23 cellular contexts compared by ENCODE assay signal in the genomic region with DNA sequence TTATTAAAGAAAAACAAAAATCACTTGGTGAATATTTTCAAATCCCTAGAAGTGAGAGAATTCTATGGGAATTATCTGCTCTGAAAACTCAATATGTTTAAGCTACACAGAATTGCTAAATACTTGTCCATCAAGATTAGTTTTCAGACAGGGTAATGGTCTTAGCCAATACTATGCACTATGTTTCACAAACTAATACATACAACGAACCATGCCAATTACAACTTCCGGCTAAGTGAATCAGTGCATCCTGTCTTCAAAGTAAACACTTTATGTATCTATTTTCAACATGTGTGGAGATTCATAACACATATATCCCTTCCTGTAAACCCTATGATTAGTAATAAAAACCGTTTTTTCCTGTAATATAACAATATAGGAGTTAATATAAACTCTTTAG.
"Had no signal": no experiment of that assay in that cellular context is flagged by ENCODE, and none has a peak within 500 bp of the region (broad histone marks: within the 10 kb centered on the region; RNA-seq: fewer than 3 reads in every experiment).

No MANE protein-coding gene starts in this region.

- H3K27ac ChIP-seq: brain microvascular endothelial cell, dorsolateral prefrontal cortex, esophagus squamous epithelium, thyroid gland, upper lobe of right lung had no signal

- ATAC-seq: effector memory CD8-positive, alpha-beta T cell; left ventricle myocardium superior; mucosa of descending colon; sciatic nerve; upper lobe of right lung had no signal

- H3K4me2 ChIP-seq: smooth muscle cell had no signal

- H3K36me3 ChIP-seq: brain microvascular endothelial cell, esophagus squamous epithelium, thyroid gland, upper lobe of right lung had no signal

- H3K4me3 ChIP-seq: dorsolateral prefrontal cortex, esophagus squamous epithelium, mucosa of descending colon, smooth muscle cell, thyroid gland, upper lobe of right lung had no signal

- DNase-seq: activated CD4-positive, alpha-beta T cell treated with anti-CD3 and anti-CD28 coated beads for 1 hour; activated CD4-positive, alpha-beta T cell treated with anti-CD3 and anti-CD28 coated beads, Interleukin-2, amount 50 U/mL, for 1 hour; activated gamma-delta T cell treated with Interleukin-2 at 50 U/mL for 16 hours; activated T-cell treated with anti-CD3 and anti-CD28 coated beads, Interleukin-2, amount 50 U/mL, for 1 hour; aorta; brain microvascular endothelial cell; caudate nucleus; dorsolateral prefrontal cortex; effector memory CD8-positive, alpha-beta T cell; esophagus squamous epithelium; foreskin melanocyte; hippocampal formation; left ventricle myocardium superior; mucosa of descending colon; nucleus accumbens; stimulated activated CD4-positive, alpha-beta T cell treated with anti-CD3 and anti-CD28 coated beads, Interleukin-2, amount 100 ng/mL, for 48 hours; stimulated activated CD8-positive, alpha-beta memory T cell treated with anti-CD3 and anti-CD28 coated beads, Interleukin-4, amount 100 ng/mL, for 48 hours; stimulated activated naive CD4-positive, alpha-beta T cell; T-helper 9 cell; upper lobe of right lung had no signal

- H3K9me3 ChIP-seq: esophagus squamous epithelium, mucosa of descending colon, thyroid gland, upper lobe of right lung had no signal

- H3K27me3 ChIP-seq: brain microvascular endothelial cell, esophagus squamous epithelium, thyroid gland, upper lobe of right lung had no signal

- H3K4me1 ChIP-seq: esophagus squamous epithelium, thyroid gland, upper lobe of right lung had no signal
